ENCODE assay signal across 30 cellular contexts in genomic region chr16:12590963-12591362, GRCh38.
"Had no signal": no experiment of that assay in that cellular context is flagged by ENCODE, and none has a peak within 500 bp of the region (broad histone marks: within the 10 kb centered on the region; RNA-seq: fewer than 3 reads in every experiment).

No MANE protein-coding gene starts in this region.

- FAIRE-seq: endometrium, islet of Langerhans had no signal

- H3K79me2 ChIP-seq: parathyroid adenoma had no signal

- H3K27me3 ChIP-seq: thyroid gland, vagina had no signal

- H3K4me1 ChIP-seq: esophagus squamous epithelium, heart right ventricle, left lung, parathyroid adenoma, stomach, thyroid gland, vagina had no signal

- ATAC-seq: effector memory CD8-positive, alpha-beta T cell; heart right ventricle; left cardiac atrium; left lung; mucosa of descending colon; sciatic nerve had no signal

- H3K4me3 Mint-ChIP-seq: effector memory CD8-positive, alpha-beta T cell; mesothelial cell of epicardium; naive B cell; natural killer cell treated with Interleukin-12 subunit alpha and Interleukin-12 subunit beta and Interleukin-15 and Interleukin-18, amount 100 ng/mL, for 72 hours; neural crest cell had no signal

- H3K36me3 ChIP-seq: esophagus squamous epithelium, heart right ventricle, left lung, stomach, thyroid gland, vagina had no signal

- H3K9me3 Mint-ChIP-seq: effector memory CD8-positive, alpha-beta T cell; mesothelial cell of epicardium; natural killer cell treated with Interleukin-12 subunit alpha and Interleukin-12 subunit beta and Interleukin-15 and Interleukin-18, amount 100 ng/mL, for 72 hours had no signal

- H3K9me3 ChIP-seq: esophagus squamous epithelium, mucosa of descending colon, thyroid gland, vagina had no signal

- H2AFZ ChIP-seq: parathyroid adenoma had no signal

- H3K9ac ChIP-seq: parathyroid adenoma had no signal

- H3K4me3 ChIP-seq: esophagus squamous epithelium, heart right ventricle, left lung, mucosa of descending colon, smooth muscle cell, stomach, thyroid gland, vagina had no signal

- H3K4me1 Mint-ChIP-seq: mesothelial cell of epicardium, naive B cell, neural crest cell had no signal

- H3K27ac ChIP-seq: esophagus squamous epithelium, heart right ventricle, left lung, parathyroid adenoma, stomach, thyroid gland, vagina had no signal

- H3K36me3 Mint-ChIP-seq: mesothelial cell of epicardium; natural killer cell treated with Interleukin-12 subunit alpha and Interleukin-12 subunit beta and Interleukin-15 and Interleukin-18, amount 100 ng/mL, for 72 hours had no signal

- DNase-seq: effector memory CD8-positive, alpha-beta T cell; erythroblast; esophagus squamous epithelium; foreskin melanocyte; glutamatergic neuron; heart right ventricle; hippocampal formation; left cardiac atrium; left lung; mesenchymal stem cell; mucosa of descending colon; naive B cell; stimulated activated CD4-positive, alpha-beta T cell treated with anti-CD3 and anti-CD28 coated beads, Interleukin-12 subunit alpha, Interleukin-12 subunit beta, amount 100 ng/mL, for 4 hours; stimulated activated CD4-positive, alpha-beta T cell treated with anti-CD3 and anti-CD28 coated beads, Interleukin-1b, Interleukin-23, amount 100 ng/mL, for 48 hours; stimulated activated CD4-positive, alpha-beta T cell treated with anti-CD3 and anti-CD28 coated beads, Interleukin-4, amount 100 ng/mL, for 1 hour; stimulated activated CD8-positive, alpha-beta memory T cell treated with anti-CD3 and anti-CD28 coated beads, Interleukin-4, amount 100 ng/mL, for 48 hours; stimulated activated naive CD4-positive, alpha-beta T cell treated with Interleukin-2 at 50 U/mL for 16 hours; stomach; thyroid gland; trophoblast cell had no signal

- H3K27ac Mint-ChIP-seq: effector memory CD8-positive, alpha-beta T cell; mesothelial cell of epicardium; natural killer cell treated with Interleukin-12 subunit alpha and Interleukin-12 subunit beta and Interleukin-15 and Interleukin-18, amount 100 ng/mL, for 72 hours; progenitor cell of endocrine pancreas had no signal

- H3K4me2 ChIP-seq: smooth muscle cell had no signal
